14 cellular contexts compared by ENCODE assay signal in genomic region chr10:24974978-24975377, GRCh38. TPM values are rescaled to one million over a fixed set of nuclear protein-coding genes. Genes with fewer than 3 reads are reported as not detected.
DNase-seq lines count a peak whose midpoint lies in the region; ATAC-seq and TF ChIP-seq lines count a peak whose summit lies in the region.
"Had no signal": no experiment of that assay in that cellular context is flagged by ENCODE, and none has a peak within 500 bp of the region (broad histone marks: within the 10 kb centered on the region; RNA-seq: fewer than 3 reads in every experiment).

No MANE protein-coding gene starts in this region.

- H3K27me3 ChIP-seq in WERI-Rb-1 (ENCODE audit: insufficient read depth, low read depth, severe bottlenecking): no peaks in the 10 kb centered on the region
- H3K27me3 ChIP-seq in neural progenitor cell: no peaks in the 10 kb centered on the region
- H3K27me3 ChIP-seq: Peyer's patch had no signal

- H3K9ac ChIP-seq in neural progenitor cell: no peak overlapping the region

- peaks cover 7% of the 10 kb centered on the region for H3K4me1 ChIP-seq in neural progenitor cell
- H3K4me1 ChIP-seq: Peyer's patch had no signal

- TF ChIP-seq CTCF in WERI-Rb-1 (IDR thresholded peaks at IDR 0.05; ENCODE audit: low read depth, low read length): no peak
- no peak for TF ChIP-seq CTCF in neural progenitor cell (IDR thresholded peaks at IDR 0.05)

- H3K4me3 ChIP-seq in WERI-Rb-1 (ENCODE audit: low read depth, low read length) (no peak overlapping the region), neural progenitor cell (no peak overlapping the region)
- H3K4me3 ChIP-seq: Peyer's patch had no signal

- no peaks in the 10 kb centered on the region for H3F3A ChIP-seq in neural progenitor cell (ENCODE audit: low read depth)

- H3K27ac Mint-ChIP-seq in neural progenitor cell: no peak overlapping the region
- H3K27ac Mint-ChIP-seq in activated CD4-positive, alpha-beta T cell treated with anti-CD3 and anti-CD28 coated beads for 36 hours: no peak overlapping the region
- H3K27ac Mint-ChIP-seq: activated T-cell treated with anti-CD3 and anti-CD28 coated beads, Interleukin-2, amount 50 U/mL, for 72 hours had no signal

- no peaks in the 10 kb centered on the region for H3K36me3 ChIP-seq in WERI-Rb-1
- no peaks in the 10 kb centered on the region for H3K36me3 ChIP-seq in neural progenitor cell
- H3K36me3 ChIP-seq: Peyer's patch had no signal

- H3K4me1 Mint-ChIP-seq in neural progenitor cell: peaks cover 9% of the 10 kb centered on the region
- peaks cover 2% of the 10 kb centered on the region for H3K4me1 Mint-ChIP-seq in activated CD4-positive, alpha-beta T cell treated with anti-CD3 and anti-CD28 coated beads for 36 hours

- DNase-seq in AG08396 (ENCODE audit: low spot score) (peak; percentile 47), WERI-Rb-1 (peak; percentile 20), fibroblast of the conjunctiva (ENCODE audit: low read depth) (peak; percentile 75), neural progenitor cell (ENCODE audit: low spot score) (peak; percentile 13), cerebellum (ENCODE audit: low spot score) (no peak)
- DNase-seq in stimulated activated CD4-positive, alpha-beta T cell treated with anti-CD3 and anti-CD28 coated beads, Interleukin-1b, Interleukin-23, amount 100 ng/mL, for 48 hours: no peak
- no peak for DNase-seq in activated CD4-positive, alpha-beta T cell treated with anti-CD3 and anti-CD28 coated beads for 36 hours
- DNase-seq: activated T-cell treated with anti-CD3 and anti-CD28 coated beads, Interleukin-2, amount 50 U/mL, for 72 hours; cortex of kidney; GF-D8; hypothalamus; Peyer's patch; stimulated activated naive CD4-positive, alpha-beta T cell treated with Interleukin-2 at 50 U/mL for 16 hours had no signal

- CTCF ChIA-PET in activated CD4-positive, alpha-beta T cell treated with anti-CD3 and anti-CD28 coated beads for 36 hours (lab: Charles Lee): no interaction called here

- H3K27ac ChIP-seq in WERI-Rb-1 (peak overlapping the region; percentile 29; the same call in 1 of the 2 replicates), neural progenitor cell (no peak overlapping the region)
- H3K27ac ChIP-seq: Peyer's patch had no signal

- no peaks in the 10 kb centered on the region for H3K27me3 Mint-ChIP-seq in neural progenitor cell (ENCODE audit: insufficient read depth, low read depth)
- H3K27me3 Mint-ChIP-seq in activated CD4-positive, alpha-beta T cell treated with anti-CD3 and anti-CD28 coated beads for 36 hours: no peaks in the 10 kb centered on the region

- no peaks in the 10 kb centered on the region for H4K20me1 ChIP-seq in neural progenitor cell (ENCODE audit: low read depth)

- H3K4me3 Mint-ChIP-seq in neural progenitor cell: no peak overlapping the region
- H3K4me3 Mint-ChIP-seq in activated CD4-positive, alpha-beta T cell treated with anti-CD3 and anti-CD28 coated beads for 36 hours: no peak overlapping the region
- H3K4me3 Mint-ChIP-seq: activated T-cell treated with anti-CD3 and anti-CD28 coated beads, Interleukin-2, amount 50 U/mL, for 72 hours had no signal

- POLR2A ChIA-PET in activated CD4-positive, alpha-beta T cell treated with anti-CD3 and anti-CD28 coated beads for 36 hours (lab: Charles Lee): no interaction called here

- no peak overlapping the region for H3K4me2 ChIP-seq in neural progenitor cell

- H3K9me3 Mint-ChIP-seq in neural progenitor cell: no peaks in the 10 kb centered on the region
- H3K9me3 Mint-ChIP-seq in activated CD4-positive, alpha-beta T cell treated with anti-CD3 and anti-CD28 coated beads for 36 hours (ENCODE audit: low read depth): no peaks in the 10 kb centered on the region

- no peaks in the 10 kb centered on the region for H3K79me2 ChIP-seq in neural progenitor cell (ENCODE audit: low read depth)

- no peak for ATAC-seq in activated CD4-positive, alpha-beta T cell treated with anti-CD3 and anti-CD28 coated beads for 36 hours
- no peak for ATAC-seq in HG03175 (IDR thresholded peaks at IDR 0.05; ENCODE audit: unreplicated experiment)
- ATAC-seq: activated T-cell treated with anti-CD3 and anti-CD28 coated beads, Interleukin-2, amount 50 U/mL, for 72 hours had no signal

- no peaks in the 10 kb centered on the region for H3K9me3 ChIP-seq in WERI-Rb-1 (ENCODE audit: severe bottlenecking)
- no peaks in the 10 kb centered on the region for H3K9me3 ChIP-seq in neural progenitor cell (ENCODE audit: low read depth)
- H3K9me3 ChIP-seq: Peyer's patch had no signal

- no peaks in the 10 kb centered on the region for H3K36me3 Mint-ChIP-seq in neural progenitor cell
- no peaks in the 10 kb centered on the region for H3K36me3 Mint-ChIP-seq in activated CD4-positive, alpha-beta T cell treated with anti-CD3 and anti-CD28 coated beads for 36 hours (ENCODE audit: low read depth)

- H2AFZ ChIP-seq in neural progenitor cell (replicated peaks): no peak overlapping the region

- intact Hi-C loops in activated CD4-positive, alpha-beta T cell treated with anti-CD3 and anti-CD28 coated beads for 36 hours (cut with DNase I, micrococcal nuclease): no loop called here

RNA-seq across cellular contexts. Expression of gene PRTFDC1, which starts 22.6 kb away (rescaled TPM):
- total RNA-seq in neural progenitor cell (ENCODE audit: low replicate concordance) (26.4 and 37.7 TPM in 2 replicates), cerebellum (24.3 TPM)
- total RNA-seq in activated CD4-positive, alpha-beta T cell treated with anti-CD3 and anti-CD28 coated beads for 36 hours: under 1 TPM; 0.32 to 0.71 TPM

RNA-seq across cellular contexts. Expression of gene ENKUR, which starts 41.0 kb away (rescaled TPM):
- total RNA-seq in neural progenitor cell (ENCODE audit: low replicate concordance) (0.15 TPM in 1 of 2 replicates, not detected in the other), cerebellum (6.4 TPM)
- total RNA-seq in activated CD4-positive, alpha-beta T cell treated with anti-CD3 and anti-CD28 coated beads for 36 hours: under 1 TPM in 1 of 2 experiments, not detected in 1; 0.11 TPM
- total RNA-seq: activated T-cell treated with anti-CD3 and anti-CD28 coated beads, Interleukin-2, amount 50 U/mL, for 72 hours had no signal

RNA-seq across cellular contexts. Expression of gene THNSL1, which starts 41.4 kb away (rescaled TPM):
- total RNA-seq in neural progenitor cell (ENCODE audit: low replicate concordance) (11.0 and 19.4 TPM in 2 replicates), cerebellum (11.4 TPM)
- total RNA-seq in activated CD4-positive, alpha-beta T cell treated with anti-CD3 and anti-CD28 coated beads for 36 hours: 1 to 10 TPM; 8.0 to 9.5 TPM

Comparison
In these comparisons a context has a peak if more than half of its experiments do, and no peak if none do; other contexts are left out.
1. DNase-seq: peak in AG08396 (single experiment), WERI-Rb-1 (single experiment), fibroblast of the conjunctiva (single experiment) and neural progenitor cell (single experiment); none in stimulated activated CD4-positive, alpha-beta T cell treated with anti-CD3 and anti-CD28 coated beads, Interleukin-1b, Interleukin-23, amount 100 ng/mL, for 48 hours (single experiment), activated CD4-positive, alpha-beta T cell treated with anti-CD3 and anti-CD28 coated beads for 36 hours (single experiment) and cerebellum (single experiment).
2. RNA of gene PRTFDC1, which starts 22.6 kb away (total RNA-seq): 26.4 to 37.7 TPM in neural progenitor cell and 24.3 TPM in cerebellum (single experiment); 0.32 to 0.71 TPM in activated CD4-positive, alpha-beta T cell treated with anti-CD3 and anti-CD28 coated beads for 36 hours; every median in the first group is over 10 times any median in the second.